ENCODE assay signal across 17 cellular contexts in genomic region chr17:50103941-50104340, GRCh38. TPM values are rescaled to one million over a fixed set of nuclear protein-coding genes. Genes with fewer than 3 reads are reported as not detected.
A peak's percentile ranks its signal among the peaks of the same experiment; 100 is the strongest.
DNase-seq lines count a peak whose midpoint lies in the region; ATAC-seq and TF ChIP-seq lines count a peak whose summit lies in the region.
"Had no signal": no experiment of that assay in that cellular context is flagged by ENCODE, and none has a peak within 500 bp of the region (broad histone marks: within the 10 kb centered on the region; RNA-seq: fewer than 3 reads in every experiment).

No MANE protein-coding gene starts in this region.

- no peak for TF ChIP-seq POLR2A in esophagus muscularis mucosa (IDR thresholded peaks at IDR 0.05; ENCODE audit: low read depth)

- intact Hi-C loops in left cardiac atrium (cut with DNase I), result no loop called here
- intact Hi-C loops in esophagus muscularis mucosa (cut with DNase I), result no loop called here
- intact Hi-C loops in tibial artery (cut with DNase I; ENCODE audit: low total_unique reads), result no loop called here

- H3K4me3 ChIP-seq in right atrium auricular region (no peak overlapping the region), esophagus muscularis mucosa (no peak overlapping the region), tibial artery (no peak overlapping the region)
- H3K4me3 ChIP-seq: BLaER1, GM23338 had no signal

- H3K9me3 Mint-ChIP-seq in glutamatergic neuron (ENCODE audit: unreplicated experiment), result peaks cover 10% of the 10 kb centered on the region
- no peaks in the 10 kb centered on the region for H3K9me3 Mint-ChIP-seq in stimulated activated effector memory CD8-positive, alpha-beta T cell treated with anti-CD3 and anti-CD28 coated beads, Interleukin-12 subunit alpha, Interleukin-12 subunit beta, amount 100 ng/mL, for 72 hours
- H3K9me3 Mint-ChIP-seq: CD8-positive, alpha-beta memory T cell; GM23338; H9 had no signal

- no peak overlapping the region for H3K4me3 Mint-ChIP-seq in glutamatergic neuron (ENCODE audit: unreplicated experiment)
- H3K4me3 Mint-ChIP-seq in stimulated activated effector memory CD8-positive, alpha-beta T cell treated with anti-CD3 and anti-CD28 coated beads, Interleukin-12 subunit alpha, Interleukin-12 subunit beta, amount 100 ng/mL, for 72 hours, result no peak overlapping the region
- H3K4me3 Mint-ChIP-seq: CD8-positive, alpha-beta memory T cell; GM23338; H9 had no signal

- peaks cover 28% of the 10 kb centered on the region for H3K4me1 Mint-ChIP-seq in glutamatergic neuron (ENCODE audit: low read depth, unreplicated experiment)
- peaks cover 16% of the 10 kb centered on the region for H3K4me1 Mint-ChIP-seq in stimulated activated effector memory CD8-positive, alpha-beta T cell treated with anti-CD3 and anti-CD28 coated beads, Interleukin-12 subunit alpha, Interleukin-12 subunit beta, amount 100 ng/mL, for 72 hours

- no peak for TF ChIP-seq EP300 in esophagus muscularis mucosa (IDR thresholded peaks at IDR 0.05)

- H3K4me1 ChIP-seq in right atrium auricular region (peaks cover 0 to 50% of the 10 kb centered on the region in 2 donors), esophagus muscularis mucosa (peaks cover 43 to 51% (median 48%) of the 10 kb centered on the region in 4 donors), tibial artery (peaks cover 0 to 40% (median 34%) of the 10 kb centered on the region in 4 donors)
- H3K4me1 ChIP-seq: Caco-2 had no signal

- peaks cover 12% of the 10 kb centered on the region for H3K27me3 Mint-ChIP-seq in glutamatergic neuron (ENCODE audit: unreplicated experiment)
- H3K27me3 Mint-ChIP-seq: CD8-positive, alpha-beta memory T cell had no signal

- no peak for TF ChIP-seq CTCF in right atrium auricular region (IDR thresholded peaks at IDR 0.05)
- no peak for TF ChIP-seq CTCF in glutamatergic neuron (IDR thresholded peaks at IDR 0.05; ENCODE audit: partially characterized antibody, unreplicated experiment)
- no peak for TF ChIP-seq CTCF in esophagus muscularis mucosa (IDR thresholded peaks at IDR 0.05)
- TF ChIP-seq CTCF in tibial artery (IDR thresholded peaks at IDR 0.05), result no peak

- ATAC-seq in left cardiac atrium (no peak), GM21576 (IDR thresholded peaks at IDR 0.05; ENCODE audit: unreplicated experiment) (no peak)
- no peak for ATAC-seq in stimulated activated effector memory CD8-positive, alpha-beta T cell treated with anti-CD3 and anti-CD28 coated beads, Interleukin-12 subunit alpha, Interleukin-12 subunit beta, amount 100 ng/mL, for 72 hours
- ATAC-seq: GM23338 had no signal

- H3K27me3 ChIP-seq in right atrium auricular region, result no peaks in the 10 kb centered on the region
- no peaks in the 10 kb centered on the region for H3K27me3 ChIP-seq in esophagus muscularis mucosa
- no peaks in the 10 kb centered on the region for H3K27me3 ChIP-seq in tibial artery
- H3K27me3 ChIP-seq: BLaER1 had no signal

- H3K9me3 ChIP-seq in right atrium auricular region (no peaks in the 10 kb centered on the region), esophagus muscularis mucosa (no peaks in the 10 kb centered on the region), tibial artery (no peaks in the 10 kb centered on the region)
- H3K9me3 ChIP-seq: BLaER1, Caco-2 had no signal

- H3K36me3 Mint-ChIP-seq in glutamatergic neuron (ENCODE audit: unreplicated experiment), result no peaks in the 10 kb centered on the region
- H3K36me3 Mint-ChIP-seq in stimulated activated effector memory CD8-positive, alpha-beta T cell treated with anti-CD3 and anti-CD28 coated beads, Interleukin-12 subunit alpha, Interleukin-12 subunit beta, amount 100 ng/mL, for 72 hours, result peaks cover 9% of the 10 kb centered on the region

- H3K27ac ChIP-seq in right atrium auricular region (peak overlapping the region; percentile 94 to 96), esophagus muscularis mucosa (replicated peaks in 1 of 4) (peak overlapping the region in 1 of 4 donors; percentile 79), tibial artery (no peak overlapping the region)
- H3K27ac ChIP-seq: BLaER1 had no signal

- H3K36me3 ChIP-seq in right atrium auricular region (peaks cover 64% of the 10 kb centered on the region), esophagus muscularis mucosa (peaks cover 27 to 77% (median 65%) of the 10 kb centered on the region in 4 donors), tibial artery (peaks cover 27 to 92% (median 63%) of the 10 kb centered on the region in 3 donors)

- no peak for DNase-seq in right atrium auricular region (ENCODE audit: low spot score)
- DNase-seq in left cardiac atrium, result no peak
- DNase-seq in glutamatergic neuron, result no peak
- no peak for DNase-seq in stimulated activated effector memory CD8-positive, alpha-beta T cell treated with anti-CD3 and anti-CD28 coated beads, Interleukin-12 subunit alpha, Interleukin-12 subunit beta, amount 100 ng/mL, for 72 hours (ENCODE audit: low spot score in 2 of 2)
- no peak for DNase-seq in esophagus muscularis mucosa (ENCODE audit: extremely low spot score)
- no peak for DNase-seq in tibial artery
- DNase-seq: 8988T; AML-193; Caco-2; CD8-positive, alpha-beta memory T cell; DND-41; GF-D8; H9 had no signal

- H3K27ac Mint-ChIP-seq in glutamatergic neuron (ENCODE audit: unreplicated experiment), result peak overlapping the region; percentile 17
- peak overlapping the region; percentile 39 for H3K27ac Mint-ChIP-seq in stimulated activated effector memory CD8-positive, alpha-beta T cell treated with anti-CD3 and anti-CD28 coated beads, Interleukin-12 subunit alpha, Interleukin-12 subunit beta, amount 100 ng/mL, for 72 hours
- H3K27ac Mint-ChIP-seq: GM23338, H9 had no signal

- 86% methylated on average over 5 of the region's 5 CpGs for WGBS in esophagus muscularis mucosa

RNA-seq across cellular contexts. Expression of gene PDK2, which starts 8.8 kb away (rescaled TPM):
- total RNA-seq in right atrium auricular region (100 to 1,000 TPM; 186 to 214 TPM), left cardiac atrium (100 to 1,000 TPM; 156 to 203 TPM), glutamatergic neuron (ENCODE audit: unreplicated experiment) (36.9 TPM), esophagus muscularis mucosa (100 to 1,000 TPM in 1 of 4 donors, 10 to 100 TPM in 3; 31.6 to 118 (median 61.4) TPM)

RNA-seq across cellular contexts. Expression of gene SAMD14, which starts 26.0 kb away (rescaled TPM):
- total RNA-seq in right atrium auricular region (1 to 10 TPM in 1 of 2 donors, under 1 TPM in 1; 0.78 to 1.1 TPM), left cardiac atrium (1 to 10 TPM; 1.6 to 2.1 TPM), glutamatergic neuron (ENCODE audit: unreplicated experiment) (95.0 TPM), esophagus muscularis mucosa (1 to 10 TPM in 3 of 4 donors, under 1 TPM in 1; 0.98 to 1.8 (median 1.5) TPM)
- total RNA-seq: HT1080 had no signal

RNA-seq across cellular contexts. Expression of gene PPP1R9B, which starts 46.5 kb away (rescaled TPM):
- total RNA-seq in right atrium auricular region (10 to 100 TPM; 16.9 to 24.2 TPM), left cardiac atrium (10 to 100 TPM; 35.8 to 43.4 TPM), glutamatergic neuron (ENCODE audit: unreplicated experiment) (74.0 TPM), esophagus muscularis mucosa (10 to 100 TPM; 20.2 to 46.3 (median 37.5) TPM)

RNA-seq across cellular contexts. Expression of gene ITGA3, which starts 48.0 kb away (rescaled TPM):
- total RNA-seq in right atrium auricular region (10 to 100 TPM; 29.5 to 61.8 TPM), left cardiac atrium (10 to 100 TPM; 26.5 to 35.9 TPM), glutamatergic neuron (ENCODE audit: unreplicated experiment) (13.2 TPM), esophagus muscularis mucosa (10 to 100 TPM; 38.9 to 96.7 (median 58.6) TPM)

Comparison
In these comparisons a context has a peak if more than half of its experiments do, and no peak if none do; other contexts are left out.
1. H3K27ac ChIP-seq: peak in right atrium auricular region (2 of 2); none in tibial artery (0 of 2).
2. RNA of gene SAMD14, which starts 26.0 kb away (total RNA-seq): 95.0 TPM in glutamatergic neuron (single experiment); 1.6 to 2.1 TPM in left cardiac atrium, 0.98 to 1.8 TPM in esophagus muscularis mucosa and 0.78 to 1.1 TPM in right atrium auricular region; every median in the first group is over 10 times any median in the second.